32 cellular contexts compared by ENCODE assay signal in the genomic region with DNA sequence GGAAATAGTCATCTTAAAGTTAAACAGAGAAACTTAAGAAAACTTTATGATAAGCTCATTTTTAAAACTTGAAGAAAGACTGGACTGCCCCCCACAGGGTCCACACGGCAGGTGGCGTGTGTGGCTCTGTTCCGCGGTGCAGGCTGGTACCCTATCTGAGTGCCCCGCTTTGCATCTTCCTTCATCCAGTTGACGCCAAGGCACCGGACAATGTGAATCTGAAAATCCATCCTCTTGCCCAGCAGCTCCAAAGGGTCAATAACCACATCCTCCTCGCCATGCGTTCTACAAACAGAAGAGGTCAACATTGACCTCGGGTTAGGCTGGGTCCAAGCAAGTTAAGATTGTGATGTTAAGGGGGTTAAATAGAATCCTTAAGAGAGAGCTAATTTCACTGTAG.
"Had no signal": no experiment of that assay in that cellular context is flagged by ENCODE, and none has a peak within 500 bp of the region (broad histone marks: within the 10 kb centered on the region; RNA-seq: fewer than 3 reads in every experiment).

No MANE protein-coding gene starts in this region.

- H3K27me3 ChIP-seq: ascending aorta, breast epithelium, cardiac muscle cell, esophagus muscularis mucosa, foreskin keratinocyte, gastrocnemius medialis had no signal

- H3K27ac ChIP-seq: ascending aorta, breast epithelium, cardiac muscle cell, coronary artery, esophagus muscularis mucosa, foreskin keratinocyte, WERI-Rb-1 had no signal

- H3K36me3 ChIP-seq: breast epithelium had no signal

- ATAC-seq: activated CD4-positive, CD25-positive, alpha-beta regulatory T cell treated with anti-CD3 and anti-CD28 coated beads, Interleukin-2, amount 50 U/mL, for 24 hours; activated CD8-positive, alpha-beta T cell treated with anti-CD3 and anti-CD28 coated beads for 36 hours; activated naive CD4-positive, alpha-beta T cell treated with anti-CD3 and anti-CD28 coated beads, Interleukin-2, amount 50 U/mL, for 72 hours; activated T-cell treated with anti-CD3 and anti-CD28 coated beads, Interleukin-2, amount 50 U/mL, for 72 hours; effector memory CD8-positive, alpha-beta T cell; foreskin keratinocyte; gastrocnemius medialis; T-helper 17 cell had no signal

- DNase-seq: activated B cell treated with CpG ODN at 0.5 μM for 24 hours; activated CD4-positive, alpha-beta T cell treated with anti-CD3 and anti-CD28 coated beads for 48 hours; activated CD4-positive, alpha-beta T cell treated with anti-CD3 and anti-CD28 coated beads, Interleukin-2, amount 50 U/mL, for 1 hour; activated CD4-positive, alpha-beta T cell treated with anti-CD3 and anti-CD28 coated beads, Interleukin-2, amount 50 U/mL, for 48 hours; activated CD8-positive, alpha-beta memory T cell treated with anti-CD3 and anti-CD28 coated beads for 24 hours; activated CD8-positive, alpha-beta T cell treated with anti-CD3 and anti-CD28 coated beads for 36 hours; activated gamma-delta T cell; activated naive CD4-positive, alpha-beta T cell; activated naive CD4-positive, alpha-beta T cell treated with anti-CD3 and anti-CD28 coated beads, Interleukin-2, amount 10 ng/mL, durations not matched to agents 7 days and 5 days; activated naive CD8-positive, alpha-beta T cell treated with anti-CD3 and anti-CD28 coated beads, Interleukin-2, amount 10 ng/mL, durations not matched to agents 7 days and 5 days; activated T-cell treated with anti-CD3 and anti-CD28 coated beads for 4 hours; activated T-cell treated with anti-CD3 and anti-CD28 coated beads, Interleukin-2, amount 50 U/mL, for 24 hours; activated T-cell treated with anti-CD3 and anti-CD28 coated beads, Interleukin-2, amount 50 U/mL, for 72 hours; central memory CD4-positive, alpha-beta T cell; cerebellar nuclear complex; effector CD4-positive, alpha-beta T cell; effector memory CD8-positive, alpha-beta T cell; erythroblast; foreskin keratinocyte; gastrocnemius medialis; glutamatergic neuron; T-helper 1 cell; T-helper 17 cell; T1000; WERI-Rb-1 had no signal

- H3K4me1 ChIP-seq: ascending aorta, breast epithelium, foreskin keratinocyte had no signal

- H3K4me3 ChIP-seq: ascending aorta, breast epithelium, cardiac muscle cell, coronary artery, esophagus muscularis mucosa, gastrocnemius medialis had no signal

- H3K9me3 ChIP-seq: ascending aorta, breast epithelium, esophagus muscularis mucosa, gastrocnemius medialis had no signal
